Comparison of ENCODE assay signal across 8 cellular contexts in genomic region chr2:37832590-37833197, GRCh38.
DNase-seq lines count a peak whose midpoint lies in the region; ATAC-seq, FAIRE-seq and TF ChIP-seq lines count a peak whose summit lies in the region.

No MANE protein-coding gene starts in this region.

- peak; percentile 78 for TF ChIP-seq RAD21 in HepG2 (CRISPR knock-in tag; IDR thresholded peaks at IDR 0.05)

- H3K4me3 ChIP-seq in GM12865 (ENCODE audit: low read depth, low read length) (no peak overlapping the region), HepG2 (replicated peaks in 1 of 3; ENCODE audit: insufficient read depth in 1 of 3, low read depth in 2 of 3, low read length in 3 of 3) (no peak overlapping the region)

- no peaks in the 10 kb centered on the region for H3K36me3 ChIP-seq in HepG2 (replicated peaks in 1 of 2; ENCODE audit: control insufficient read depth in 1 of 2, insufficient read depth in 2 of 2, low read length in 2 of 2)

- no peaks in the 10 kb centered on the region for H4K20me1 ChIP-seq in HepG2 (ENCODE audit: insufficient read depth, low read length)

- ATAC-seq in HG03280 (IDR thresholded peaks at IDR 0.05; ENCODE audit: unreplicated experiment): peak; percentile 64
- ATAC-seq in HepG2: peak; percentile 99
- no peak for ATAC-seq in GM19455 (IDR thresholded peaks at IDR 0.05; ENCODE audit: unreplicated experiment)

- 0% methylated on average over 3 of the region's 3 CpGs for WGBS in HepG2 (ENCODE audit: low lambda C conversion rate)

- H3K9ac ChIP-seq in HepG2 (ENCODE audit: insufficient read depth, low read depth, low read length): no peak overlapping the region

- no peak overlapping the region for H3K4me2 ChIP-seq in HepG2 (ENCODE audit: low read depth, low read length)

- peak; percentile 81 for FAIRE-seq in HepG2 (lab: Jason Lieb, UNC)

- no TSS peak for BruUV-seq in HepG2 (replicated peaks; lab: Mats Ljungman, UMichigan)

- H3K9me3 Mint-ChIP-seq in chondrocyte (ENCODE audit: low read depth): no peaks in the 10 kb centered on the region

- intact Hi-C loops in HepG2 (cut with micrococcal nuclease; ENCODE audit: unreplicated experiment): loop anchor here (1.0 kb wide), 5 partner anchors 186 to 442 kb away; no protein-coding TSS in a partner anchor

- POLR2A ChIA-PET in HepG2 (lab: Yijun Ruan, JAX): interaction anchor here (1.3 kb wide), 1 partner anchor 437 kb away, joined by 3 read pairs; no protein-coding TSS in a partner anchor

- DNase-seq in GM12865 (ENCODE audit: low read depth): peak; percentile 81
- DNase-seq in NCI-H510A treated with DMSO at 0.1 percent for 48 hours (lab: John Stamatoyannopoulos, UW): peak; percentile 72
- DNase-seq in activated CD4-positive, alpha-beta T cell treated with anti-CD3 and anti-CD28 coated beads for 24 hours (ENCODE audit: low read depth in 2 of 2): peak; percentile 69 to 72
- no peak for DNase-seq in chondrocyte (ENCODE audit: low spot score)
- peak; percentile 73 for DNase-seq in HepG2 (ENCODE audit: low spot score)
- peak; percentile 57 to 77 (median 69) for DNase-seq in stimulated activated CD4-positive, alpha-beta T cell treated with anti-CD3 and anti-CD28 coated beads, TNF-alpha, amount 100 ng/mL, for 24 hours (ENCODE audit: low read depth in 3 of 3)

- TF ChIP-seq CTCF in GM12865 (IDR thresholded peaks at IDR 0.05; ENCODE audit: insufficient read depth, low read depth, low read length, missing control alignments) (peak; percentile 79), chondrocyte (IDR thresholded peaks at IDR 0.05) (peak; percentile 91), HepG2 (CRISPR knock-in tag; IDR thresholded peaks at IDR 0.05) (peak; percentile 93)

- H3K4me1 ChIP-seq in HepG2 (ENCODE audit: insufficient read depth, low read length): peaks cover 7% of the 10 kb centered on the region

- H3K27me3 Mint-ChIP-seq in chondrocyte (ENCODE audit: low read depth): no peaks in the 10 kb centered on the region

- H3K4me3 Mint-ChIP-seq in chondrocyte (ENCODE audit: unreplicated experiment): no peak overlapping the region

- TF ChIP-seq EP300 in HepG2 (IDR thresholded peaks at IDR 0.05; ENCODE audit: low read depth in 2 of 2, low read length in 2 of 2): no peak
- no peak for TF ChIP-seq EP300 in HepG2 (CRISPR knock-in tag; IDR thresholded peaks at IDR 0.05; ENCODE audit: borderline replicate concordance)

- CTCF ChIA-PET in HepG2 (lab: Yijun Ruan, JAX; ENCODE audit: low intra/inter-chr PET ratio, low total read pairs): interaction anchor here (0.8 to 2.9 kb wide), 4 partner anchors 415 to 489 kb away, joined by 3 to 35 read pairs (median 13); no protein-coding TSS in a partner anchor

- H3K27me3 ChIP-seq in HepG2 (ENCODE audit: control insufficient read depth in 1 of 2, insufficient read depth in 2 of 2, low read length in 2 of 2): peaks cover 0 to 13% of the 10 kb centered on the region in 2 experiments; a peak in 2 of 5 replicates

- H3K79me2 ChIP-seq in HepG2 (ENCODE audit: insufficient read depth, low read length): no peaks in the 10 kb centered on the region

- no peak overlapping the region for H3K27ac Mint-ChIP-seq in chondrocyte (ENCODE audit: unreplicated experiment)

- in situ Hi-C loops in HepG2 (cut with HindIII; ENCODE audit: extremely low pct_ligation_motif_present, low pct_unique_long_range_greater_than_20kb): loop anchor here (5.0 kb wide), 1 partner anchor 435 kb away; no protein-coding TSS in a partner anchor

- no peak overlapping the region for H3K27ac ChIP-seq in HepG2 (ENCODE audit: extremely low read length, insufficient read depth, low read length)

- H2AFZ ChIP-seq in HepG2 (ENCODE audit: low read length): no peak overlapping the region

- no peak for TF ChIP-seq POLR2A in HepG2 (IDR thresholded peaks at IDR 0.05; ENCODE audit: insufficient read depth in 1 of 2, low read depth in 2 of 2, low read length in 2 of 2)

- H3K9me3 ChIP-seq in HepG2 (ENCODE audit: low read length): no peaks in the 10 kb centered on the region

- peaks cover 50% of the 10 kb centered on the region for H3K4me1 Mint-ChIP-seq in chondrocyte (ENCODE audit: low read depth)

- no peaks in the 10 kb centered on the region for H3K36me3 Mint-ChIP-seq in chondrocyte (ENCODE audit: low read depth)

TF ChIP-seq in HepG2, 621 proteins besides CTCF, POLR2A, EP300 and RAD21 (continues in another document):
- TF ChIP-seq U2AF2 (IDR thresholded peaks at IDR 0.05; ENCODE audit: low read depth, low read length) (no peak), ZNF138 (CRISPR knock-in tag; IDR thresholded peaks at IDR 0.05; ENCODE audit: low read depth) (no peak), ZNF792 (CRISPR knock-in tag; IDR thresholded peaks at IDR 0.05) (peak; percentile 55; the same call in 1 of the 2 replicates), ZNF598 (CRISPR knock-in tag; IDR thresholded peaks at IDR 0.05; ENCODE audit: borderline replicate concordance) (no peak), PPARG (CRISPR knock-in tag; conservative IDR thresholded peaks at IDR 0.05) (0 out of 2 replicates have a peak, but pooled peaks have one; percentile 27), KDM6A (CRISPR knock-in tag; IDR thresholded peaks at IDR 0.05; ENCODE audit: low read depth) (no peak), ZBTB10 (CRISPR knock-in tag; IDR thresholded peaks at IDR 0.05; ENCODE audit: borderline replicate concordance) (no peak), ARID5B (CRISPR knock-in tag; IDR thresholded peaks at IDR 0.05) (0 out of 2 replicates have a peak, but pooled peaks have one; percentile 12), CSRNP2 (CRISPR knock-in tag; conservative IDR thresholded peaks at IDR 0.05; ENCODE audit: low read depth) (no peak), SMYD3 (CRISPR knock-in tag; IDR thresholded peaks at IDR 0.05) (no peak), FOXA1 (IDR thresholded peaks at IDR 0.05) (no peak), FOXA1 (CRISPR knock-in tag; IDR thresholded peaks at IDR 0.05) (peak; percentile 85), ZNF414 (CRISPR knock-in tag; IDR thresholded peaks at IDR 0.05) (no peak)
